In the genomic region with DNA sequence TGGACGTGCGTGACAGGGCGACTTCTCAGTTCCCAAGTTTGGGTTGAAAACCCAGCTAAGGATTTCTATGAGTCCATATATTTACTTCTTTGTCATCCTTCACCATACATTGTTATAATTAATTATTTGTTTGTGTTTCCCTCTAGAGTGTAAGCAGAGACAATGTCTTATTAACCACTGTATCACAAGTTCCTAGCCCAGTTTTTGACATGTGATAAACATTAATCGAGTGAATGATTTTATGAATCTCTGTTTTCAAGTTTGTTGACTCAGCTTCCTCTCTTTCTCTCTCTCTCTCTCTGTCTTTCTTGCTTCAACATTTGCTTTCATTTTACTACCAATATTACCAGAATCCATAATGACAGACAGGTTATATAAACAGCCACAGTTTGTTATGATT, we compare ENCODE assay signal across 1 cellular context.
TF ChIP-seq lines count a peak whose summit lies in the region.

No MANE protein-coding gene starts in this region.

TF ChIP-seq in endothelial cell of umbilical vein, 7 proteins besides CTCF, POLR2A, EP300 and RAD21 (continued from another document):
- TF ChIP-seq FOS (IDR thresholded peaks at IDR 0.05; ENCODE audit: borderline replicate concordance, insufficient read depth, low read length) (no peak), POLR2AphosphoS5 (IDR thresholded peaks at IDR 0.05; ENCODE audit: insufficient read depth, low read depth, low read length) (no peak), GATA2 (IDR thresholded peaks at IDR 0.05; ENCODE audit: insufficient read depth, insufficient read length, low read depth, low read length) (no peak), JUN (IDR thresholded peaks at IDR 0.05; ENCODE audit: borderline replicate concordance, insufficient read depth, insufficient read length, low read depth) (no peak), EZH2 (IDR thresholded peaks at IDR 0.05; ENCODE audit: borderline replicate concordance, low read depth, low read length, severe bottlenecking) (no peak)
